Comparison of ENCODE assay signal across 9 cellular contexts in the genomic region with DNA sequence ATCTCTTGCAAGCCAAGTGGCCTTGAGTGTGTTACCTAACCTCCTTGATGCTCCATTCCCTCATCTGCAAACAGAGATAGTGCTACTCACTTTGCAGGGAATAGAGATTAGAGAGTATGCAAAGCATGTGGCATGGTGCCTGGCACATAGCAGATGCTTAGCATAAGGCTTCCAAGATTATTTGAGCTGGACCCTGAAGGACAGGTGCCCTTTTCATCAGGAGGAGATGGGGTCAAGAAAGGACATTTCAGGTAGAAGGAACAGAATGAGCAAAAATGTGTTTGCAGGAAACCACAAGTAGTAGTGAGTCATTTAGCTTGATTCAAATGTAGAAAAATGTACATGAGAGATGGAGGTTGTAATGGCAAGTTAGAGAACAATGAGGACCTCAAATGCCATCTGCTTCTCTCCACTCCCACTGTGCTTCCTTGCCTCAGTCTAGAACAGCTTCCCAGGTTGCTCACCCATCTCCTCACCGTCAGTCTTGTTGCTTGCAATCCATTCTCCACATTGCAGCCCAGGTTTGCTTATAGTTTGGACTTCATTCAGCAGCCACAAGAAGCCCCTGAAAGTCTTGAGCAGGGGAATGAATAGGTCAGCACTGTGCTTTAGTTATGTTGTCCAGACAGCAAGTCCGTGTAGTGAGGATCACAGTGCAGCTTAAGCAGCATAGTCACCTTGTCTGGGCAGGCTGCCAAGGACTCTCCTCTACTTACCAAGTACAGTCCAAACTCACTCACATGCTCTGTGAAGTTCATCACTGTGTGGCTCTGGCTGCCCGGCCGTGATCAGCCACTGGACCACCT.
A peak's percentile ranks its signal among the peaks of the same experiment; 100 is the strongest.
DNase-seq lines count a peak whose midpoint lies in the region; ATAC-seq and TF ChIP-seq lines count a peak whose summit lies in the region.
"Had no signal": no experiment of that assay in that cellular context is flagged by ENCODE, and none has a peak within 500 bp of the region (broad histone marks: within the 10 kb centered on the region; RNA-seq: fewer than 3 reads in every experiment).

No MANE protein-coding gene starts in this region.

- H3K36me3 Mint-ChIP-seq in activated naive CD8-positive, alpha-beta T cell treated with anti-CD3 and anti-CD28 coated beads, Interleukin-2, amount 50 U/mL, for 24 hours (ENCODE audit: low read depth), result no peaks in the 10 kb centered on the region

- H3K4me3 ChIP-seq in mucosa of descending colon, result no peak overlapping the region

- peak overlapping the region; percentile 39 for H3K4me3 Mint-ChIP-seq in activated naive CD8-positive, alpha-beta T cell treated with anti-CD3 and anti-CD28 coated beads, Interleukin-2, amount 50 U/mL, for 24 hours
- H3K4me3 Mint-ChIP-seq: nephron had no signal

- H3K9me3 Mint-ChIP-seq in activated naive CD8-positive, alpha-beta T cell treated with anti-CD3 and anti-CD28 coated beads, Interleukin-2, amount 50 U/mL, for 24 hours, result no peaks in the 10 kb centered on the region
- H3K9me3 Mint-ChIP-seq: nephron had no signal

- no peaks in the 10 kb centered on the region for H3K36me3 ChIP-seq in mucosa of descending colon (ENCODE audit: low read depth)

- H3K4me1 ChIP-seq in mucosa of descending colon (ENCODE audit: low read depth), result no peaks in the 10 kb centered on the region

- peaks cover 38% of the 10 kb centered on the region for H3K4me1 Mint-ChIP-seq in activated naive CD8-positive, alpha-beta T cell treated with anti-CD3 and anti-CD28 coated beads, Interleukin-2, amount 50 U/mL, for 24 hours

- intact Hi-C loops in mucosa of descending colon (cut with DNase I, micrococcal nuclease), result loop anchor here in 1 of 2 donors (10.0 kb wide), 1 partner anchor 785 kb away; no protein-coding TSS in a partner anchor

- peak; percentile 51 for DNase-seq in Daoy (ENCODE audit: low read depth)
- DNase-seq in NCI-H226, result peak; percentile 40
- DNase-seq in activated naive CD8-positive, alpha-beta T cell treated with anti-CD3 and anti-CD28 coated beads, Interleukin-2, amount 50 U/mL, for 24 hours, result peak; percentile 64
- DNase-seq in mucosa of descending colon, result peak in 1 of 3 donors; percentile 51
- no peak for DNase-seq in T1000 (lab: John Stamatoyannopoulos, UW)
- no peak for DNase-seq in inferior parietal cortex (ENCODE audit: extremely low spot score)

- no peaks in the 10 kb centered on the region for H3K9me3 ChIP-seq in mucosa of descending colon

- ATAC-seq in GM21619 (IDR thresholded peaks at IDR 0.05; ENCODE audit: unreplicated experiment), result peak; percentile 65
- peak; percentile 92 for ATAC-seq in activated naive CD8-positive, alpha-beta T cell treated with anti-CD3 and anti-CD28 coated beads, Interleukin-2, amount 50 U/mL, for 24 hours
- peak; percentile 52 for ATAC-seq in mucosa of descending colon
- ATAC-seq in HG02588 (IDR thresholded peaks at IDR 0.05; ENCODE audit: unreplicated experiment), result no peak

- TF ChIP-seq CTCF in mucosa of descending colon (IDR thresholded peaks at IDR 0.05), result no peak

- peak overlapping the region; percentile 87 for H3K27ac Mint-ChIP-seq in activated naive CD8-positive, alpha-beta T cell treated with anti-CD3 and anti-CD28 coated beads, Interleukin-2, amount 50 U/mL, for 24 hours

- H3K27me3 Mint-ChIP-seq in activated naive CD8-positive, alpha-beta T cell treated with anti-CD3 and anti-CD28 coated beads, Interleukin-2, amount 50 U/mL, for 24 hours, result peaks cover 12% of the 10 kb centered on the region

Comparison
In these comparisons a context has a peak if more than half of its experiments do, and no peak if none do; other contexts are left out.
1. DNase-seq: peak in Daoy (single experiment), NCI-H226 (single experiment) and activated naive CD8-positive, alpha-beta T cell treated with anti-CD3 and anti-CD28 coated beads, Interleukin-2, amount 50 U/mL, for 24 hours (single experiment); none in T1000 (single experiment) and inferior parietal cortex (single experiment).